In genomic region chr6:108293527-108294296, GRCh38 we compare ENCODE assay signal across 8 cellular contexts. TPM values are rescaled to one million over a fixed set of nuclear protein-coding genes. Genes with fewer than 3 reads are reported as not detected.
DNase-seq lines count a peak whose midpoint lies in the region; ATAC-seq lines count a peak whose summit lies in the region.

No MANE protein-coding gene starts in this region.

- H3K9me3 Mint-ChIP-seq in activated CD4-positive, alpha-beta T cell treated with anti-CD3 and anti-CD28 coated beads, Interleukin-2, amount 10 ng/mL, durations not matched to agents 24 days and 14 days: no peaks in the 10 kb centered on the region
- H3K9me3 Mint-ChIP-seq in activated CD8-positive, alpha-beta T cell treated with anti-CD3 and anti-CD28 coated beads, Interleukin-2, amount 10 ng/mL, durations not matched to agents 7 days and 5 days (ENCODE audit: insufficient read depth): no peaks in the 10 kb centered on the region

- no peak for DNase-seq in activated CD4-positive, alpha-beta T cell treated with anti-CD3 and anti-CD28 coated beads, Interleukin-2, amount 10 ng/mL, durations not matched to agents 24 days and 14 days
- no peak for DNase-seq in activated CD4-positive, alpha-beta T cell treated with anti-CD3 and anti-CD28 coated beads for 1 hour
- DNase-seq in activated CD8-positive, alpha-beta T cell treated with anti-CD3 and anti-CD28 coated beads, Interleukin-2, amount 10 ng/mL, durations not matched to agents 7 days and 5 days: no peak
- DNase-seq in NCI-H1092 (lab: John Stamatoyannopoulos, UW): no peak
- DNase-seq in NCI-H1694 (lab: John Stamatoyannopoulos, UW): no peak

- H3K36me3 Mint-ChIP-seq in activated CD4-positive, alpha-beta T cell treated with anti-CD3 and anti-CD28 coated beads, Interleukin-2, amount 10 ng/mL, durations not matched to agents 24 days and 14 days (ENCODE audit: low read depth): peaks cover 4% of the 10 kb centered on the region
- H3K36me3 Mint-ChIP-seq in activated CD8-positive, alpha-beta T cell treated with anti-CD3 and anti-CD28 coated beads, Interleukin-2, amount 10 ng/mL, durations not matched to agents 7 days and 5 days (ENCODE audit: low read depth): peaks cover 4% of the 10 kb centered on the region

- no peaks in the 10 kb centered on the region for H3K27me3 ChIP-seq in stomach smooth muscle (ENCODE audit: control insufficient read depth in 1 of 2, insufficient read depth in 2 of 2, low read length in 2 of 2)

- no peak overlapping the region for H3K27ac ChIP-seq in stomach smooth muscle (ENCODE audit: low read length)

- peak overlapping the region; percentile 99 for H3K4me3 Mint-ChIP-seq in activated CD4-positive, alpha-beta T cell treated with anti-CD3 and anti-CD28 coated beads, Interleukin-2, amount 10 ng/mL, durations not matched to agents 24 days and 14 days
- peak overlapping the region; percentile 95 for H3K4me3 Mint-ChIP-seq in activated CD8-positive, alpha-beta T cell treated with anti-CD3 and anti-CD28 coated beads, Interleukin-2, amount 10 ng/mL, durations not matched to agents 7 days and 5 days

- H3K4me1 Mint-ChIP-seq in activated CD4-positive, alpha-beta T cell treated with anti-CD3 and anti-CD28 coated beads, Interleukin-2, amount 10 ng/mL, durations not matched to agents 24 days and 14 days: peaks cover 19% of the 10 kb centered on the region
- H3K4me1 Mint-ChIP-seq in activated CD8-positive, alpha-beta T cell treated with anti-CD3 and anti-CD28 coated beads, Interleukin-2, amount 10 ng/mL, durations not matched to agents 7 days and 5 days (ENCODE audit: low read depth): peaks cover 26% of the 10 kb centered on the region

- H3K27ac Mint-ChIP-seq in activated CD4-positive, alpha-beta T cell treated with anti-CD3 and anti-CD28 coated beads, Interleukin-2, amount 10 ng/mL, durations not matched to agents 24 days and 14 days: peak overlapping the region; percentile 100
- H3K27ac Mint-ChIP-seq in activated CD8-positive, alpha-beta T cell treated with anti-CD3 and anti-CD28 coated beads, Interleukin-2, amount 10 ng/mL, durations not matched to agents 7 days and 5 days: peak overlapping the region; percentile 99

- no peak for ATAC-seq in activated CD8-positive, alpha-beta T cell treated with anti-CD3 and anti-CD28 coated beads, Interleukin-2, amount 10 ng/mL, durations not matched to agents 7 days and 5 days
- ATAC-seq in GM19324 (IDR thresholded peaks at IDR 0.05; ENCODE audit: low FRiP score, unreplicated experiment): no peak

- POLR2A ChIA-PET in activated CD8-positive, alpha-beta T cell treated with anti-CD3 and anti-CD28 coated beads, Interleukin-2, amount 10 ng/mL, durations not matched to agents 7 days and 5 days (lab: Charles Lee): no interaction called here

- peaks cover 1% of the 10 kb centered on the region for H3K27me3 Mint-ChIP-seq in activated CD4-positive, alpha-beta T cell treated with anti-CD3 and anti-CD28 coated beads, Interleukin-2, amount 10 ng/mL, durations not matched to agents 24 days and 14 days
- H3K27me3 Mint-ChIP-seq in activated CD8-positive, alpha-beta T cell treated with anti-CD3 and anti-CD28 coated beads, Interleukin-2, amount 10 ng/mL, durations not matched to agents 7 days and 5 days (ENCODE audit: low read depth): no peaks in the 10 kb centered on the region

- H3K9ac ChIP-seq in stomach smooth muscle (ENCODE audit: low read length in 2 of 2): no peak overlapping the region

- CTCF ChIA-PET in activated CD8-positive, alpha-beta T cell treated with anti-CD3 and anti-CD28 coated beads, Interleukin-2, amount 10 ng/mL, durations not matched to agents 7 days and 5 days (lab: Charles Lee): interaction anchor here (0.9 kb wide), 1 partner anchor 33 kb away, joined by 3 read pairs; the partner anchor contains the start of gene SNX3

- H3K9me3 ChIP-seq in iPS-18c (ENCODE audit: control insufficient read depth, insufficient read depth, low read length): no peaks in the 10 kb centered on the region
- H3K9me3 ChIP-seq in stomach smooth muscle (ENCODE audit: control insufficient read depth in 2 of 2, low read length in 2 of 2): no peaks in the 10 kb centered on the region

- H3K36me3 ChIP-seq in stomach smooth muscle (ENCODE audit: control insufficient read depth in 2 of 2, insufficient read depth in 2 of 2, low read length in 2 of 2): no peaks in the 10 kb centered on the region

- H3K4me1 ChIP-seq in stomach smooth muscle (ENCODE audit: control insufficient read depth, insufficient read depth, low read length): peaks cover 3% of the 10 kb centered on the region

- intact Hi-C loops in activated CD4-positive, alpha-beta T cell treated with anti-CD3 and anti-CD28 coated beads, Interleukin-2, amount 10 ng/mL, durations not matched to agents 24 days and 14 days (cut with micrococcal nuclease): loop anchor here (1.0 kb wide), 1 partner anchor 32 kb away; the partner anchor contains the start of gene SNX3

- H3K4me3 ChIP-seq in iPS-18c (ENCODE audit: insufficient read depth, low read depth, low read length) (peak overlapping the region; percentile 78; the same call in 1 of the 2 replicates), stomach smooth muscle (ENCODE audit: low read length in 2 of 2) (peak overlapping the region; percentile 89 to 99)

RNA-seq across cellular contexts. Expression of gene AFG1L, which starts 1.1 kb away (rescaled TPM):
- total RNA-seq in activated CD4-positive, alpha-beta T cell treated with anti-CD3 and anti-CD28 coated beads, Interleukin-2, amount 10 ng/mL, durations not matched to agents 24 days and 14 days: 6.0 and 6.3 TPM in 2 replicates
- total RNA-seq in activated CD8-positive, alpha-beta T cell treated with anti-CD3 and anti-CD28 coated beads, Interleukin-2, amount 10 ng/mL, durations not matched to agents 7 days and 5 days: 1 to 10 TPM; 4.0 to 7.5 TPM

RNA-seq across cellular contexts. Expression of gene SNX3, which starts 32.9 kb away (rescaled TPM):
- total RNA-seq in activated CD4-positive, alpha-beta T cell treated with anti-CD3 and anti-CD28 coated beads, Interleukin-2, amount 10 ng/mL, durations not matched to agents 24 days and 14 days: 75.1 and 78.0 TPM in 2 replicates
- 10 to 100 TPM; 91.5 to 91.9 TPM for total RNA-seq in activated CD8-positive, alpha-beta T cell treated with anti-CD3 and anti-CD28 coated beads, Interleukin-2, amount 10 ng/mL, durations not matched to agents 7 days and 5 days
